ENCODE assay signal across 8 cellular contexts in genomic region chr17:8162232-8162996, GRCh38. TPM values are rescaled to one million over a fixed set of nuclear protein-coding genes. Genes with fewer than 3 reads are reported as not detected.
DNase-seq lines count a peak whose midpoint lies in the region; ATAC-seq and TF ChIP-seq lines count a peak whose summit lies in the region.

TSS of gene VAMP2 (minus strand) at chr17:8162948. CDS start at chr17:8162879, 69 bp downstream.

- 0 out of 2 replicates have a peak, but pooled peaks have one; percentile 1 for TF ChIP-seq CTCF in BJ (IDR thresholded peaks at IDR 0.05; ENCODE audit: insufficient read depth, low read depth, low read length)
- TF ChIP-seq CTCF in endothelial cell (IDR thresholded peaks at IDR 0.05; ENCODE audit: unreplicated experiment), result no peak

- ATAC-seq in GM19455 (IDR thresholded peaks at IDR 0.05; ENCODE audit: unreplicated experiment) (peak; percentile 43), GM21528 (IDR thresholded peaks at IDR 0.05; ENCODE audit: low FRiP score, unreplicated experiment) (no peak)

- peak within 1 kb of the TSS; percentile 100 for H3K4me3 ChIP-seq in BJ (ENCODE audit: low read depth, low read length)

- peak within 1 kb of the TSS; percentile 82 for H3K27ac Mint-ChIP-seq in endothelial cell (ENCODE audit: unreplicated experiment)

- POLR2A ChIA-PET in BJ (lab: Charles Lee), result no interaction called here

- H3K9me3 Mint-ChIP-seq in endothelial cell (ENCODE audit: unreplicated experiment), result no peaks in the 10 kb centered on the region

- H3K4me1 Mint-ChIP-seq in endothelial cell (ENCODE audit: unreplicated experiment), result peaks cover 41% of the 10 kb centered on the region

- CTCF ChIA-PET in BJ (lab: Yijun Ruan, JAX), result interaction anchor here (0.7 to 1.2 kb wide), 2 partner anchors 11 to 62 kb away, joined by 3 read pairs; no protein-coding TSS in a partner anchor

- H3K27me3 ChIP-seq in BJ (ENCODE audit: control insufficient read depth, insufficient read depth, low read length), result no peaks in the 10 kb centered on the region

- H3K36me3 ChIP-seq in BJ (ENCODE audit: control insufficient read depth, insufficient read depth, low read length), result peaks cover 12% of the 10 kb centered on the region

- DNase-seq in BJ (ENCODE audit: low read depth), result no peak
- DNase-seq in NCI-H345 treated with DMSO at 0.1 percent for 48 hours (lab: John Stamatoyannopoulos, UW; ENCODE audit: unreplicated experiment), result peak; percentile 46
- DNase-seq in activated CD8-positive, alpha-beta memory T cell treated with anti-CD3 and anti-CD28 coated beads, Interleukin-2, amount 50 U/mL, for 4 hours, result peak; percentile 83
- DNase-seq in endothelial cell (ENCODE audit: low spot score), result peak; percentile 84
- DNase-seq in midbrain (lab: John Stamatoyannopoulos, UW), result peak; percentile 73
- DNase-seq in stimulated activated CD8-positive, alpha-beta memory T cell treated with anti-CD3 and anti-CD28 coated beads, Interleukin-4, amount 100 ng/mL, for 48 hours, result peak; percentile 84

- H3K27me3 Mint-ChIP-seq in endothelial cell (ENCODE audit: unreplicated experiment), result peaks cover 13% of the 10 kb centered on the region

- H3K4me3 Mint-ChIP-seq in endothelial cell (ENCODE audit: unreplicated experiment), result peak within 1 kb of the TSS; percentile 94

- H3K36me3 Mint-ChIP-seq in endothelial cell (ENCODE audit: low read depth, unreplicated experiment), result peaks cover 14% of the 10 kb centered on the region

RNA-seq across cellular contexts. Expression of gene VAMP2, which starts in this region (rescaled TPM):
- polyA plus RNA-seq in BJ (2011; rRNA removed), result 20.1 and 22.8 TPM in 2 replicates
- 7.4 and 9.6 TPM in 2 replicates for polyA minus RNA-seq in BJ (2011; rRNA and poly(A)+ RNA removed)
- total RNA-seq in endothelial cell (ENCODE audit: unreplicated experiment), result 19.8 TPM
